In the genomic region with DNA sequence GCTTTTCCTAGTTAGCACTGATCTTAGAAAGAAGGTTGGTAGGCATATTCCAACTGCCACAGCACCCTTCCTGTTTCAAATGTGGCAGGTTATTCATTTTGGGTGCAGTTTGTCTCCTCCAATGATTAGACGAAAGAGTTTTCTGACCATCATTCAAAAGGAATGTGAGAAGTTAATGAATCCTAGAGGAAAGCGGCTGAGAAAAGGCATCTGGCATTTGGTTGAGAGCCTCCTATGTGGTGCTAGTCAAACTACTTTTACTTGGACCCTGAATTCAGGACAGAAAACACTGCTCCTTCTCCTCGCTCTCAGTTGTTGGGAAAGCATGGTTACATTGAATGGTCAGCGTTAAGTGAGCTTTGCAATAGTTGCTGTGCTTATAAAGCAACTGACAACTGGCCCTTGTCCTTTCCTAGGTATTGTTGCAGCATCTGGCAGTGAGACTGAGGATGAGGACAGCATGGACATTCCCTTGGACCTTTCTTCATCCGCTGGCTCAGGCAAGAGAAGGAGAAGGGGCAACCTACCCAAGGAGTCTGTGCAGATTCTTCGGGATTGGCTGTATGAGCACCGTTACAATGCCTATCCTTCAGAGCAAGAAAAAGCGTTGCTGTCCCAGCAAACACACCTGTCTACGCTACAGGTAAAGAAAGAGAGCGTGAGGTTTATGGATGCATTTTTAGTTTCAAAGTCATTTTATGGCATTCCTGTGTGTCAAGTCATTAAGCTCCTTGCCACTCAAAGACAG, we compare ENCODE assay signal across 9 cellular contexts. TPM values are rescaled to one million over a fixed set of nuclear protein-coding genes. Genes with fewer than 3 reads are reported as not detected.
A peak's percentile ranks its signal among the peaks of the same experiment; 100 is the strongest.
DNase-seq lines count a peak whose midpoint lies in the region; ATAC-seq and TF ChIP-seq lines count a peak whose summit lies in the region.
"Had no signal": no experiment of that assay in that cellular context is flagged by ENCODE, and none has a peak within 500 bp of the region (broad histone marks: within the 10 kb centered on the region; RNA-seq: fewer than 3 reads in every experiment).

No MANE protein-coding gene starts in this region.

- intact Hi-C loops in body of pancreas (cut with DNase I) (loop anchor here (10.0 kb wide), 1 partner anchor 209 kb away; no protein-coding TSS in a partner anchor), left colon (cut with DNase I, micrococcal nuclease) (loop anchor here (10.0 kb wide), 2 partner anchors 139 to 209 kb away; no protein-coding TSS in a partner anchor), transverse colon (cut with DNase I; ENCODE audit: low total_unique reads) (loop anchor here (10.0 kb wide), 1 partner anchor 171 kb away; no protein-coding TSS in a partner anchor), posterior vena cava (cut with DNase I) (loop anchor here (10.0 kb wide), 1 partner anchor 209 kb away; no protein-coding TSS in a partner anchor)

- in situ Hi-C loops in transverse colon (cut with MboI; ENCODE audit: low pct_ligation_motif_present in 1 of 4, low pct_unique_long_range_greater_than_20kb in 1 of 4, low sequenced_read_pairs in 3 of 4), result loop anchor here (5.0 to 25.0 kb wide), 4 partner anchors 131 to 171 kb away; no protein-coding TSS in a partner anchor

- H3K4me3 ChIP-seq in body of pancreas, result no peak overlapping the region
- peak overlapping the region in 2 of 4 donors; percentile 68 to 87 for H3K4me3 ChIP-seq in transverse colon

- TF ChIP-seq CTCF in body of pancreas (IDR thresholded peaks at IDR 0.05) (no peak), transverse colon (IDR thresholded peaks at IDR 0.05) (no peak)

- H3K9me3 ChIP-seq in body of pancreas (no peaks in the 10 kb centered on the region), transverse colon (no peaks in the 10 kb centered on the region)

- WGBS in body of pancreas, 2 donors, result 58 to 61% methylated on average over 10 of the region's 10 CpGs
- WGBS in transverse colon (ENCODE audit: low coverage in 1 of 2), 2 donors, result 35 to 52% methylated on average over 2 to 10 of the region's 10 CpGs

- peak in 2 of 3 donors; percentile 52 to 66 for TF ChIP-seq POLR2A in body of pancreas (IDR thresholded peaks at IDR 0.05)
- TF ChIP-seq POLR2A in transverse colon (IDR thresholded peaks at IDR 0.05), result peak; percentile 55

- H3K27me3 ChIP-seq in body of pancreas (no peaks in the 10 kb centered on the region), transverse colon (no peaks in the 10 kb centered on the region)

- no peak for TF ChIP-seq EP300 in transverse colon (IDR thresholded peaks at IDR 0.05; ENCODE audit: low read depth)

- H3K36me3 ChIP-seq in body of pancreas (replicated peaks in 1 of 2; ENCODE audit: insufficient read depth in 1 of 2, low read depth in 2 of 2) (no peaks in the 10 kb centered on the region), transverse colon (peaks cover 0 to 15% (median 0%) of the 10 kb centered on the region in 4 donors)

- ATAC-seq in body of pancreas (peak; percentile 54), left colon (peak; percentile 47), HG02610 (IDR thresholded peaks at IDR 0.05; ENCODE audit: unreplicated experiment) (no peak)

- H3K27ac ChIP-seq in body of pancreas (peak overlapping the region; percentile 53 to 99 (median 96)), transverse colon (peak overlapping the region; percentile 98 to 99 (median 99))

- H3K4me1 ChIP-seq in body of pancreas, result peaks cover 64% of the 10 kb centered on the region
- H3K4me1 ChIP-seq in transverse colon, result peaks cover 33 to 65% (median 47%) of the 10 kb centered on the region in 4 donors

- DNase-seq in NCI-H2196 treated with DMSO at 0.1 percent for 48 hours (lab: John Stamatoyannopoulos, UW; ENCODE audit: unreplicated experiment) (peak; percentile 79), NCI-H2196 (lab: John Stamatoyannopoulos, UW; ENCODE audit: unreplicated experiment) (no peak), body of pancreas (peak in 1 of 4 donors; percentile 27), left colon (peak in 1 of 2 donors; percentile 41), transverse colon (peak; percentile 48), DMS79 (lab: John Stamatoyannopoulos, UW) (no peak), posterior vena cava (ENCODE audit: low spot score) (no peak)
- DNase-seq: immature natural killer cell had no signal

RNA-seq across cellular contexts. Expression of a gene that starts 6.1 kb away (rescaled TPM):
- total RNA-seq in body of pancreas, result 10 to 100 TPM; 17.1 to 23.1 TPM
- total RNA-seq in left colon, result 10 to 100 TPM; 50.9 to 59.3 TPM
- total RNA-seq in transverse colon, result 100 to 1,000 TPM in 1 of 4 donors, 10 to 100 TPM in 3; 23.2 to 166 (median 53.3) TPM
- 10 to 100 TPM; 25.9 to 30.0 TPM for total RNA-seq in posterior vena cava

Comparison
In these comparisons a context has a peak if more than half of its experiments do, and no peak if none do; other contexts are left out.
1. DNase-seq: peak in NCI-H2196 treated with DMSO at 0.1 percent for 48 hours (single experiment) and transverse colon (single experiment); none in NCI-H2196 (single experiment), DMS79 (single experiment) and posterior vena cava (single experiment).